Comparison of ENCODE assay signal across 1 cellular context in the genomic region with DNA sequence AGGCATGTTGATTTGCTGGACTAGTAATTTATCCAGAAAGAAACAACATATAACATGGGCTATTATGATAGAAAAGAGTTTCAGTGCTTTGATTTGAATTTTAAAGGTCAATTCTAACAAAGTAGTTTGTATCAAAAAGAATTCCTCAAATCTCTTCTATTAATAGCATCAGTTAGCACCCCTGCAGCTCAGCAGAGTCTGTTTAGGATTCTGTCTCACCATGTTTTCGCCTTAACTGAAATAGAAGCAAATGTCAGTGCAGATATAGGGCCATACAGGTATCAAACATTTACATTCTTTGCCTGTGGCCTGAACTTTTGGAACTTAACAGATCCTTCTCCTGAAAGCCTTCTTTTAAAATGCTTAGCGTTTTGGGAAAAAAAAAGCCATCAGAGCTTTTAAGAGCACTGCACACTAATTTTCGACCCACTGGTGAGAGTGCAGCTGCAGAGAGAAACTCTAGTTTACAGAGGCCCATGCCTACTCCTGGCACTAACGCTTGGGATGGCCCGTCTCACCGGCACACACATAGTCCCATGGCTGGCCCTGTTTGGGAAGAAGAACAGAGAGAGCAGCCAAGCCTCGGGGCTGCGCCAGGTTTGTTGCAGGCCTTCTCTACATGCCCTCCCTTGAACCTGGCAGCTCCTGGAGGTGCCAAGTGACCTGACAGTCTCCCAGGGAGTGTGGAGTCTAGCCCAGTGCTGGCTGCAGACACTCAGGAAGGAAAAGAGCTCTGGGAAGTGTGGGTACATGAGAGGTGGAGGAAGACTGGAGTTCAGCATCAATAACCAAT.
A peak's percentile ranks its signal among the peaks of the same experiment; 100 is the strongest.
TF ChIP-seq lines count a peak whose summit lies in the region.

No MANE protein-coding gene starts in this region.

TF ChIP-seq in HepG2, 621 proteins besides CTCF, POLR2A, EP300 and RAD21:
- TF ChIP-seq, protein P1, sequence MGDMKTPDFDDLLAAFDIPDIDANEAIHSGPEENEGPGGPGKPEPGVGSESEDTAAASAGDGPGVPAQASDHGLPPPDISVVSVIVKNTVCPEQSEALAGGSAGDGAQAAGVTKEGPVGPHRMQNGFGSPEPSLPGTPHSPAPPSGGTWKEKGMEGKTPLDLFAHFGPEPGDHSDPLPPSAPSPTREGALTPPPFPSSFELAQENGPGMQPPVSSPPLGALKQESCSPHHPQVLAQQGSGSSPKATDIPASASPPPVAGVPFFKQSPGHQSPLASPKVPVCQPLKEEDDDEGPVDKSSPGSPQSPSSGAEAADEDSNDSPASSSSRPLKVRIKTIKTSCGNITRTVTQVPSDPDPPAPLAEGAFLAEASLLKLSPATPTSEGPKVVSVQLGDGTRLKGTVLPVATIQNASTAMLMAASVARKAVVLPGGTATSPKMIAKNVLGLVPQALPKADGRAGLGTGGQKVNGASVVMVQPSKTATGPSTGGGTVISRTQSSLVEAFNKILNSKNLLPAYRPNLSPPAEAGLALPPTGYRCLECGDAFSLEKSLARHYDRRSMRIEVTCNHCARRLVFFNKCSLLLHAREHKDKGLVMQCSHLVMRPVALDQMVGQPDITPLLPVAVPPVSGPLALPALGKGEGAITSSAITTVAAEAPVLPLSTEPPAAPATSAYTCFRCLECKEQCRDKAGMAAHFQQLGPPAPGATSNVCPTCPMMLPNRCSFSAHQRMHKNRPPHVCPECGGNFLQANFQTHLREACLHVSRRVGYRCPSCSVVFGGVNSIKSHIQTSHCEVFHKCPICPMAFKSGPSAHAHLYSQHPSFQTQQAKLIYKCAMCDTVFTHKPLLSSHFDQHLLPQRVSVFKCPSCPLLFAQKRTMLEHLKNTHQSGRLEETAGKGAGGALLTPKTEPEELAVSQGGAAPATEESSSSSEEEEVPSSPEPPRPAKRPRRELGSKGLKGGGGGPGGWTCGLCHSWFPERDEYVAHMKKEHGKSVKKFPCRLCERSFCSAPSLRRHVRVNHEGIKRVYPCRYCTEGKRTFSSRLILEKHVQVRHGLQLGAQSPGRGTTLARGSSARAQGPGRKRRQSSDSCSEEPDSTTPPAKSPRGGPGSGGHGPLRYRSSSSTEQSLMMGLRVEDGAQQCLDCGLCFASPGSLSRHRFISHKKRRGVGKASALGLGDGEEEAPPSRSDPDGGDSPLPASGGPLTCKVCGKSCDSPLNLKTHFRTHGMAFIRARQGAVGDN (CRISPR knock-in tag; IDR thresholded peaks at IDR 0.05), result peak; percentile 27; the same call in 1 of the 2 replicates
- TF ChIP-seq MIXL1 (CRISPR knock-in tag; IDR thresholded peaks at IDR 0.05) (no peak), ZNF30 (CRISPR knock-in tag; IDR thresholded peaks at IDR 0.05) (no peak)
TF ChIP-seq in HepG2: peak in this region for 1.
